In genomic region chr10:98041352-98042043, GRCh38 we compare ENCODE assay signal across 8 cellular contexts. TPM values are rescaled to one million over a fixed set of nuclear protein-coding genes. Genes with fewer than 3 reads are reported as not detected.
DNase-seq lines count a peak whose midpoint lies in the region; ATAC-seq and TF ChIP-seq lines count a peak whose summit lies in the region.

No MANE protein-coding gene starts in this region.

- WGBS in spleen, 5 donors: 17 to 23% (median 20%) methylated on average over 7 of the region's 7 CpGs

- H3K36me3 ChIP-seq in ascending aorta (no peaks in the 10 kb centered on the region), spleen (no peaks in the 10 kb centered on the region)

- peak; percentile 8 to 54 (median 36) for TF ChIP-seq CTCF in ascending aorta (IDR thresholded peaks at IDR 0.05)
- peak; percentile 21 to 70 (median 49) for TF ChIP-seq CTCF in spleen (IDR thresholded peaks at IDR 0.05 in 8 of 11, conservative IDR thresholded peaks at IDR 0.05 in 3 of 11)

- TF ChIP-seq POLR2A in spleen (IDR thresholded peaks at IDR 0.05): no peak

- H3K9me3 ChIP-seq in ascending aorta (no peaks in the 10 kb centered on the region), spleen (no peaks in the 10 kb centered on the region)

- H3K4me1 ChIP-seq in ascending aorta: no peaks in the 10 kb centered on the region
- H3K4me1 ChIP-seq in spleen: no peaks in the 10 kb centered on the region

- DNase-seq in EH (ENCODE audit: low read depth): peak; percentile 57
- peak; percentile 74 for DNase-seq in RKO (ENCODE audit: low spot score)
- peak in 1 of 2 donors; percentile 67 for DNase-seq in ascending aorta (ENCODE audit: low spot score in 2 of 2)
- peak; percentile 55 for DNase-seq in hepatic stellate cell (ENCODE audit: low spot score)
- no peak for DNase-seq in spleen

- H3K4me3 ChIP-seq in ascending aorta (no peak overlapping the region), spleen (no peak overlapping the region)

- peak; percentile 41 for ATAC-seq in HG03565 (IDR thresholded peaks at IDR 0.05; ENCODE audit: unreplicated experiment)
- no peak for ATAC-seq in HG03108 (IDR thresholded peaks at IDR 0.05; ENCODE audit: unreplicated experiment)
- no peak for ATAC-seq in HG03432 (IDR thresholded peaks at IDR 0.05; ENCODE audit: unreplicated experiment)

- H3K27me3 ChIP-seq in ascending aorta (no peaks in the 10 kb centered on the region), spleen (replicated peaks in 1 of 7) (peaks cover 0 to 91% (median 25%) of the 10 kb centered on the region in 7 donors)

- no peak overlapping the region for H3K27ac ChIP-seq in ascending aorta
- H3K27ac ChIP-seq in spleen: no peak overlapping the region

- intact Hi-C loops in ascending aorta (cut with DNase I): loop anchor here (1.0 to 5.0 kb wide), 2 partner anchors 126 to 249 kb away; no protein-coding TSS in a partner anchor
- intact Hi-C loops in spleen (cut with DNase I; ENCODE audit: low total_unique reads): loop anchor here (5.0 kb wide), 1 partner anchor 129 kb away; no protein-coding TSS in a partner anchor

RNA-seq across cellular contexts. Expression of gene CRTAC1, which starts 11.1 kb away (rescaled TPM):
- 25.2 TPM for total RNA-seq in ascending aorta
- total RNA-seq in spleen: under 1 TPM in 3 of 7 donors, not detected in 4; 0.26 to 0.74 (median 0.35) TPM
- under 1 TPM in 2 of 3 donors, not detected in 1; 0.17 to 0.22 TPM for polyA plus RNA-seq in spleen

Comparison
In these comparisons a context has a peak if more than half of its experiments do, and no peak if none do; other contexts are left out.
1. RNA of gene CRTAC1, which starts 11.1 kb away (total RNA-seq): 25.2 TPM in ascending aorta (single experiment); 0.26 to 0.74 TPM in spleen; every median in the first group is over 10 times any median in the second.